In the genomic region with DNA sequence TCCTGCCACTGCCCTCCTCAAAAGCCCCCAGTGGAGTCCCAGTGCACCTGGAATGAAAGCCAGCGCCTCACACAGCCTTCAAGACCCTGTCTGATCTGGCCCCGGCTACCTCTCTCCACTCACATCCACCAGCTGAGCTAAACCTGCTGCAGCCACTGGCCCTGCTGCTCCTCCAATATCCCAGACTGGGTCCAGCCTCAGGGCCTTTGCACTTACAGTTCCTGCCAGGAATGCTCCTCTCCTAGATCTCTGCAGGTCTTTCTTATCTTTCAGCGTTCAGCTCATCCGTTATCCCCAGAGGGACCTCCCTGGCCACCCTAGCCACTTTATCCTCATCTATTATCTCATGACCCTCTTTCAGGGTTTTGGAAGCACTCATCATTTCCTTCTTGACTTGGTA, we compare ENCODE assay signal across 22 cellular contexts.
"Had no signal": no experiment of that assay in that cellular context is flagged by ENCODE, and none has a peak within 500 bp of the region (broad histone marks: within the 10 kb centered on the region; RNA-seq: fewer than 3 reads in every experiment).

No MANE protein-coding gene starts in this region.

- H3K9ac ChIP-seq: neural progenitor cell, parathyroid adenoma had no signal

- H3K9me3 ChIP-seq: colonic mucosa, lower lobe of right lung, right atrium auricular region, spleen, thoracic aorta, tibial nerve, upper lobe of right lung, vagina had no signal

- ATAC-seq: esophagus mucosa; left ventricle myocardium superior; lower lobe of right lung; naive thymus-derived CD4-positive, alpha-beta T cell; stimulated activated memory B cell treated with anti-CD40 and anti-IgM and Interleukin-4, amounts not matched to agents 10 μg/mL and 1 μg/mL and 100 μg/mL, for 72 hours; stimulated activated naive CD8-positive, alpha-beta T cell treated with anti-CD3 and anti-CD28 coated beads, Interleukin-15, Interleukin-2, amounts not matched to agents 100 U/mL and 50 U/mL, for 24 hours; upper lobe of right lung had no signal

- DNase-seq: colonic mucosa; effector CD8-positive, alpha-beta T cell; endodermal cell; foreskin melanocyte; head of caudate nucleus; left ventricle myocardium superior; lower lobe of right lung; naive thymus-derived CD4-positive, alpha-beta T cell; spleen; stimulated activated CD4-positive, alpha-beta T cell treated with anti-CD3 and anti-CD28 coated beads, Interleukin-4, amount 100 ng/mL, for 4 hours; stimulated activated naive CD8-positive, alpha-beta T cell treated with anti-CD3 and anti-CD28 coated beads, Interleukin-15, Interleukin-2, amounts not matched to agents 100 U/mL and 50 U/mL, for 24 hours; upper lobe of right lung had no signal

- H3K4me3 ChIP-seq: colonic mucosa, lower lobe of right lung, neural progenitor cell, right atrium auricular region, skin epidermis, spleen, thoracic aorta, tibial nerve, upper lobe of right lung, vagina had no signal

- H3K4me1 ChIP-seq: colonic mucosa, lower lobe of right lung, neural progenitor cell, parathyroid adenoma, right atrium auricular region, upper lobe of right lung, vagina had no signal

- H3K27me3 ChIP-seq: colonic mucosa, neural progenitor cell, right atrium auricular region, vagina had no signal

- H3K36me3 ChIP-seq: colonic mucosa, lower lobe of right lung, neural progenitor cell, right atrium auricular region, spleen, thoracic aorta, tibial nerve, upper lobe of right lung, vagina had no signal

- H3K27ac ChIP-seq: colonic mucosa, epithelial cell of prostate, lower lobe of right lung, neural progenitor cell, parathyroid adenoma, right atrium auricular region, skin epidermis, spleen, thoracic aorta, tibial nerve, upper lobe of right lung, vagina had no signal
